ENCODE assay signal across 16 cellular contexts in genomic region chr6:137001287-137001976, GRCh38. TPM values are rescaled to one million over a fixed set of nuclear protein-coding genes. Genes with fewer than 3 reads are reported as not detected.
DNase-seq lines count a peak whose midpoint lies in the region; ATAC-seq and TF ChIP-seq lines count a peak whose summit lies in the region.
"Had no signal": no experiment of that assay in that cellular context is flagged by ENCODE, and none has a peak within 500 bp of the region (broad histone marks: within the 10 kb centered on the region; RNA-seq: fewer than 3 reads in every experiment).

No MANE protein-coding gene starts in this region.

- no peaks in the 10 kb centered on the region for H3K4me1 ChIP-seq in heart right ventricle
- H3K4me1 ChIP-seq: adrenal gland had no signal

- peaks cover 45% of the 10 kb centered on the region for H3K27me3 Mint-ChIP-seq in activated T-helper 1 cell treated with anti-CD3 and anti-CD28 coated beads, Interleukin-12 subunit alpha, Interleukin-12 subunit beta, Interleukin-2, Interleukin-4 antibody, amounts not matched to agents 30 ng/mL and 10 ng/mL and 1 ng/mL, durations not matched to agents 14 hours and 24 hours and 36 hours (ENCODE audit: insufficient read depth)

- TF ChIP-seq CTCF in RWPE1 (conservative IDR thresholded peaks at IDR 0.05; ENCODE audit: low read depth) (no peak), heart right ventricle (IDR thresholded peaks at IDR 0.05) (no peak)

- H3K9me3 ChIP-seq in iPS-18c (ENCODE audit: control insufficient read depth, insufficient read depth, low read length) (no peaks in the 10 kb centered on the region), heart right ventricle (no peaks in the 10 kb centered on the region)
- H3K9me3 ChIP-seq: adrenal gland had no signal

- CTCF ChIA-PET in RWPE1 (lab: Yijun Ruan, JAX), result interaction anchor here (0.5 kb wide), 1 partner anchor 270 kb away, joined by 4 read pairs; no protein-coding TSS in a partner anchor

- peaks cover 0 to 10% (median 2%) of the 10 kb centered on the region in 7 donors for H3K27me3 ChIP-seq in heart right ventricle
- H3K27me3 ChIP-seq: adrenal gland had no signal

- H3K9me3 Mint-ChIP-seq in activated T-helper 1 cell treated with anti-CD3 and anti-CD28 coated beads, Interleukin-12 subunit alpha, Interleukin-12 subunit beta, Interleukin-2, Interleukin-4 antibody, amounts not matched to agents 30 ng/mL and 10 ng/mL and 1 ng/mL, durations not matched to agents 14 hours and 24 hours and 36 hours, result no peaks in the 10 kb centered on the region

- intact Hi-C loops in heart right ventricle (cut with DNase I), result no loop called here
- intact Hi-C loops in activated T-helper 1 cell treated with anti-CD3 and anti-CD28 coated beads, Interleukin-12 subunit alpha, Interleukin-12 subunit beta, Interleukin-2, Interleukin-4 antibody, amounts not matched to agents 30 ng/mL and 10 ng/mL and 1 ng/mL, durations not matched to agents 14 hours and 24 hours and 36 hours (cut with micrococcal nuclease), result no loop called here

- DNase-seq in SHP77 (lab: John Stamatoyannopoulos, UW) (peak; percentile 18 to 46), SHP77 treated with DMSO at 0.1 percent for 48 hours (lab: John Stamatoyannopoulos, UW) (no peak), RWPE1 (ENCODE audit: low spot score) (peak; percentile 86), heart right ventricle (no peak), germinal center (ENCODE audit: low spot score) (no peak), AML-193 (lab: John Stamatoyannopoulos, UW) (no peak)
- no peak for DNase-seq in activated T-helper 1 cell treated with anti-CD3 and anti-CD28 coated beads, Interleukin-12 subunit alpha, Interleukin-12 subunit beta, Interleukin-2, Interleukin-4 antibody, amounts not matched to agents 30 ng/mL and 10 ng/mL and 1 ng/mL, durations not matched to agents 14 hours and 24 hours and 36 hours (ENCODE audit: low spot score)
- DNase-seq: adrenal gland; EL; KG1; stimulated activated naive CD4-positive, alpha-beta T cell; T-helper 17 cell had no signal

- WGBS in heart right ventricle, 2 donors, result 45 to 53% methylated on average over 17 of the region's 17 CpGs

- H3K4me3 ChIP-seq in iPS-18c (ENCODE audit: insufficient read depth, low read depth, low read length) (peak overlapping the region; percentile 38), heart right ventricle (no peak overlapping the region)
- H3K4me3 ChIP-seq: adrenal gland had no signal

- H3K4me3 Mint-ChIP-seq in activated T-helper 1 cell treated with anti-CD3 and anti-CD28 coated beads, Interleukin-12 subunit alpha, Interleukin-12 subunit beta, Interleukin-2, Interleukin-4 antibody, amounts not matched to agents 30 ng/mL and 10 ng/mL and 1 ng/mL, durations not matched to agents 14 hours and 24 hours and 36 hours, result no peak overlapping the region
- H3K4me3 Mint-ChIP-seq: T-helper 17 cell had no signal

- no peaks in the 10 kb centered on the region for H3K36me3 Mint-ChIP-seq in activated T-helper 1 cell treated with anti-CD3 and anti-CD28 coated beads, Interleukin-12 subunit alpha, Interleukin-12 subunit beta, Interleukin-2, Interleukin-4 antibody, amounts not matched to agents 30 ng/mL and 10 ng/mL and 1 ng/mL, durations not matched to agents 14 hours and 24 hours and 36 hours (ENCODE audit: low read depth)

- no peak overlapping the region for H3K27ac Mint-ChIP-seq in activated T-helper 1 cell treated with anti-CD3 and anti-CD28 coated beads, Interleukin-12 subunit alpha, Interleukin-12 subunit beta, Interleukin-2, Interleukin-4 antibody, amounts not matched to agents 30 ng/mL and 10 ng/mL and 1 ng/mL, durations not matched to agents 14 hours and 24 hours and 36 hours
- H3K27ac Mint-ChIP-seq: T-helper 17 cell had no signal

- no peak for ATAC-seq in heart right ventricle
- ATAC-seq: T-helper 17 cell had no signal

- POLR2A ChIA-PET in RWPE1 (lab: Yijun Ruan, JAX; ENCODE audit: low non-redundant PET), result no interaction called here

- no peaks in the 10 kb centered on the region for H3K36me3 ChIP-seq in heart right ventricle
- H3K36me3 ChIP-seq: adrenal gland had no signal

- no peak overlapping the region for H3K27ac ChIP-seq in RWPE1
- H3K27ac ChIP-seq in heart right ventricle, result no peak overlapping the region
- H3K27ac ChIP-seq: adrenal gland had no signal

- H3K4me1 Mint-ChIP-seq in activated T-helper 1 cell treated with anti-CD3 and anti-CD28 coated beads, Interleukin-12 subunit alpha, Interleukin-12 subunit beta, Interleukin-2, Interleukin-4 antibody, amounts not matched to agents 30 ng/mL and 10 ng/mL and 1 ng/mL, durations not matched to agents 14 hours and 24 hours and 36 hours (ENCODE audit: low read depth), result no peaks in the 10 kb centered on the region
- H3K4me1 Mint-ChIP-seq: T-helper 17 cell had no signal

RNA-seq across cellular contexts. Expression of gene IL20RA, which starts 43.3 kb away (rescaled TPM):
- total RNA-seq in heart right ventricle, result 10 to 100 TPM in 1 of 10 donors, 1 to 10 TPM in 8, under 1 TPM in 1; 0.42 to 15.4 (median 2.2) TPM
- 1 to 10 TPM in 1 of 2 donors, under 1 TPM in 1; 0.28 to 1.8 TPM for polyA plus RNA-seq in heart right ventricle
- not detected in 2 replicates for total RNA-seq in activated T-helper 1 cell treated with anti-CD3 and anti-CD28 coated beads, Interleukin-12 subunit alpha, Interleukin-12 subunit beta, Interleukin-2, Interleukin-4 antibody, amounts not matched to agents 30 ng/mL and 10 ng/mL and 1 ng/mL, durations not matched to agents 14 hours and 24 hours and 36 hours
- total RNA-seq: epithelial cell of proximal tubule, T-helper 17 cell had no signal
- polyA plus RNA-seq: AG04450, neural cell had no signal

Comparison
In these comparisons a context has a peak if more than half of its experiments do, and no peak if none do; other contexts are left out.
1. DNase-seq: peak in SHP77 (2 of 2) and RWPE1 (single experiment); none in SHP77 treated with DMSO at 0.1 percent for 48 hours (single experiment), heart right ventricle (0 of 2), germinal center (single experiment), AML-193 (0 of 2) and activated T-helper 1 cell treated with anti-CD3 and anti-CD28 coated beads, Interleukin-12 subunit alpha, Interleukin-12 subunit beta, Interleukin-2, Interleukin-4 antibody, amounts not matched to agents 30 ng/mL and 10 ng/mL and 1 ng/mL, durations not matched to agents 14 hours and 24 hours and 36 hours (single experiment).